Comparison of ENCODE assay signal across 8 cellular contexts in the genomic region with DNA sequence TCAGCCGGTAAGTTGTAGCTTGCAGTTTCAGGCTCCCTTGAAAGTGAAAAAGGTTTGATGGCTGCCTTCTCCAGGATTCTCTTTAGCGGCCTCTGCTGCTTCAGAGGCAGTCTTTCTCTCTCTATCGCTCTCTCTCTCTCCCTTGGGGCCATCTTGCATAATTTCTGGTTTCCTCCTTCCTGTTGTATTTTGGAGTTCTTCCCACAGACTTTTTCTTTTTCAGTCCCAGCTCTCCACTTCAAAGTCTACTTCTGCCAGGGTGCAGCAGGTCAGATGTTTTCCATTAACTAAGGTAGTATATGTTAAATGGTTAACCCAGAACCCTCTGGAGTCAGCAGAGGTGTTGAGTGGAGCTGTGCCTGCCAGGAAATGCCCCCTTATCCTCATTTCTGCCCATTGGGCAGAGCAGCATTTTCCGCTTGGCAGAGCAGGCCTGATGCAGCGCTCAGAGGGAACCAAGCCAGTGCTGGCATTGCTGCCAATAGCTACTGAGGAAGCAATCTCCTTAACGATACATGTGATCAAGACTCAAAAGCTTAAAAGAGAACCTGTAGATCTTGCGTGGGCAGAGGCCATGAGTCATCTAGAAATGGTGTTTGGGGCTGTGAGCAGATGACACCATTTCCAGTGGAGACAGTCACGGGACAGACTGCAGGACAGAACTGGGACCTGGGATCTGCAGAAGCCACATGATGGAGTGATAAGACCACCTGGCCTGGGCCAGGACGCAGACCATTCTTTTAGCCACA. TPM values are rescaled to one million over a fixed set of nuclear protein-coding genes. Genes with fewer than 3 reads are reported as not detected.
A peak's percentile ranks its signal among the peaks of the same experiment; 100 is the strongest.
DNase-seq lines count a peak whose midpoint lies in the region; ATAC-seq and TF ChIP-seq lines count a peak whose summit lies in the region.

No MANE protein-coding gene starts in this region.

- TF ChIP-seq EP300 in SK-N-SH (IDR thresholded peaks at IDR 0.05; ENCODE audit: borderline replicate concordance in 1 of 2, low read depth in 1 of 2, low read length in 1 of 2), result no peak

- no peaks in the 10 kb centered on the region for H3K79me2 ChIP-seq in SK-N-SH (ENCODE audit: insufficient read depth)

- TF ChIP-seq CTCF in SK-N-SH (IDR thresholded peaks at IDR 0.05), result no peak

- no peaks in the 10 kb centered on the region for H3F3A ChIP-seq in SK-N-SH (replicated peaks; ENCODE audit: insufficient read depth)

- intact Hi-C loops in aorta (cut with DNase I), result no loop called here

- CTCF ChIA-PET in SK-N-SH (lab: Yijun Ruan, JAX), result interaction anchor here (1.0 to 1.2 kb wide), 4 partner anchors 15 to 93 kb away, joined by 3 read pairs; a partner anchor contains a TSS

- H3K27me3 Mint-ChIP-seq in natural killer cell treated with Interleukin-12 subunit alpha and Interleukin-12 subunit beta and Interleukin-15 and Interleukin-18, amount 100 ng/mL, for 72 hours, result peaks cover 16 to 23% of the 10 kb centered on the region in 2 donors

- H3K4me1 ChIP-seq in SK-N-SH (ENCODE audit: control insufficient read depth in 1 of 2, insufficient read depth in 2 of 2, low read depth in 1 of 2, low read length in 1 of 2), result peaks cover 14 to 24% of the 10 kb centered on the region in 2 experiments; a peak in 3 of 4 replicates
- peaks cover 0 to 4% of the 10 kb centered on the region in 2 donors for H3K4me1 ChIP-seq in esophagus (ENCODE audit: control insufficient read depth in 2 of 2, insufficient read depth in 2 of 2, low read length in 1 of 2)
- no peaks in the 10 kb centered on the region for H3K4me1 ChIP-seq in aorta (ENCODE audit: control insufficient read depth in 1 of 2, insufficient read depth in 2 of 2, low read length in 2 of 2)

- 0 out of 4 replicates have a peak overlapping the region, but pooled peaks of 1 of the 2 experiments have one; percentile 31 for H3K27ac ChIP-seq in SK-N-SH (ENCODE audit: low read depth in 2 of 2, low read length in 1 of 2)
- H3K27ac ChIP-seq in esophagus (ENCODE audit: low read depth in 2 of 2, low read length in 1 of 2), result peak overlapping the region; percentile 80
- H3K27ac ChIP-seq in aorta (ENCODE audit: low read depth in 1 of 2, low read length in 2 of 2), result no peak overlapping the region

- WGBS in SK-N-SH (ENCODE audit: low lambda C conversion rate), result 77% methylated on average over 9 of the region's 9 CpGs
- 27 to 29% methylated on average over 9 of the region's 9 CpGs for WGBS in esophagus, 2 donors
- 34 to 50% methylated on average over 9 of the region's 9 CpGs for WGBS in aorta, 2 donors

- H3K4me1 Mint-ChIP-seq in natural killer cell treated with Interleukin-12 subunit alpha and Interleukin-12 subunit beta and Interleukin-15 and Interleukin-18, amount 100 ng/mL, for 72 hours (ENCODE audit: low read depth in 2 of 2), result peaks cover 5 to 6% of the 10 kb centered on the region in 2 donors

- H3K36me3 Mint-ChIP-seq in natural killer cell treated with Interleukin-12 subunit alpha and Interleukin-12 subunit beta and Interleukin-15 and Interleukin-18, amount 100 ng/mL, for 72 hours, result no peaks in the 10 kb centered on the region

- no peak overlapping the region for H3K9ac ChIP-seq in SK-N-SH

- no peak overlapping the region for H3K4me3 ChIP-seq in SK-N-SH (ENCODE audit: low read depth in 2 of 2, low read length in 1 of 2)
- H3K4me3 ChIP-seq in esophagus (ENCODE audit: low read depth in 1 of 2, low read length in 2 of 2), result no peak overlapping the region
- no peak overlapping the region for H3K4me3 ChIP-seq in aorta (ENCODE audit: low read length in 2 of 2)

- peak overlapping the region; percentile 37; the same call in 1 of the 2 replicates for H2AFZ ChIP-seq in SK-N-SH (ENCODE audit: low read depth)

- POLR2A ChIA-PET in SK-N-SH (lab: Yijun Ruan, JAX), result no interaction called here

- H3K9me2 ChIP-seq in SK-N-SH, result no peaks in the 10 kb centered on the region

- peak; percentile 97 for DNase-seq in CD1c-positive myeloid dendritic cell (ENCODE audit: extremely low spot score)
- DNase-seq in SK-N-SH, result peak; percentile 22
- no peak for DNase-seq in natural killer cell treated with Interleukin-12 subunit alpha and Interleukin-12 subunit beta and Interleukin-15 and Interleukin-18, amount 100 ng/mL, for 72 hours (ENCODE audit: low spot score)
- peak; percentile 79 to 88 for DNase-seq in aorta
- DNase-seq in NCI-H1930 (lab: John Stamatoyannopoulos, UW), result no peak

- ATAC-seq in GM18909 (IDR thresholded peaks at IDR 0.05; ENCODE audit: poor library complexity, unreplicated experiment) (peak; percentile 82), HG03095 (IDR thresholded peaks at IDR 0.05; ENCODE audit: unreplicated experiment) (peak; percentile 79), aorta (ENCODE audit: low FRiP score) (peak; percentile 70)
- ATAC-seq in natural killer cell treated with Interleukin-12 subunit alpha and Interleukin-12 subunit beta and Interleukin-15 and Interleukin-18, amount 100 ng/mL, for 72 hours, result no peak

- H4K20me1 ChIP-seq in SK-N-SH (ENCODE audit: insufficient read depth), result no peaks in the 10 kb centered on the region

- H3K9me3 Mint-ChIP-seq in natural killer cell treated with Interleukin-12 subunit alpha and Interleukin-12 subunit beta and Interleukin-15 and Interleukin-18, amount 100 ng/mL, for 72 hours, result no peaks in the 10 kb centered on the region

- H3K9me3 ChIP-seq in SK-N-SH, result no peaks in the 10 kb centered on the region
- no peaks in the 10 kb centered on the region for H3K9me3 ChIP-seq in esophagus (ENCODE audit: control insufficient read depth in 2 of 2, insufficient read depth in 1 of 2, low read depth in 1 of 2, low read length in 1 of 2)
- H3K9me3 ChIP-seq in aorta (ENCODE audit: control insufficient read depth, low read length), result peaks cover 2% of the 10 kb centered on the region

- H3K27me3 ChIP-seq in SK-N-SH (ENCODE audit: insufficient read depth) (no peaks in the 10 kb centered on the region), esophagus (ENCODE audit: control insufficient read depth in 1 of 2, insufficient read depth in 2 of 2, low read length in 2 of 2) (no peaks in the 10 kb centered on the region), aorta (ENCODE audit: control insufficient read depth in 1 of 2, insufficient read depth in 2 of 2, low read length in 1 of 2) (no peaks in the 10 kb centered on the region)

- H3K4me3 Mint-ChIP-seq in natural killer cell treated with Interleukin-12 subunit alpha and Interleukin-12 subunit beta and Interleukin-15 and Interleukin-18, amount 100 ng/mL, for 72 hours, result peak overlapping the region; percentile 35

- no peak overlapping the region for H3K4me2 ChIP-seq in SK-N-SH

- H3K27ac Mint-ChIP-seq in natural killer cell treated with Interleukin-12 subunit alpha and Interleukin-12 subunit beta and Interleukin-15 and Interleukin-18, amount 100 ng/mL, for 72 hours, result no peak overlapping the region

- TF ChIP-seq RAD21 in SK-N-SH (IDR thresholded peaks at IDR 0.05; ENCODE audit: low read length), result no peak

- no peaks in the 10 kb centered on the region for H3K36me3 ChIP-seq in SK-N-SH (replicated peaks in 1 of 2; ENCODE audit: control insufficient read depth in 1 of 2, insufficient read depth in 2 of 2, low read length in 1 of 2)
- H3K36me3 ChIP-seq in esophagus (ENCODE audit: control insufficient read depth in 2 of 2, insufficient read depth in 2 of 2, low read length in 1 of 2), result no peaks in the 10 kb centered on the region
- no peaks in the 10 kb centered on the region for H3K36me3 ChIP-seq in aorta (ENCODE audit: control insufficient read depth in 1 of 2, insufficient read depth in 2 of 2, low read length in 1 of 2)

TF ChIP-seq in SK-N-SH, 30 proteins besides CTCF, POLR2A, EP300 and RAD21 (continues in another document):
- no peak for TF ChIP-seq TEAD4 (IDR thresholded peaks at IDR 0.05; ENCODE audit: borderline replicate concordance, insufficient read depth)
- TF ChIP-seq, protein P1, sequence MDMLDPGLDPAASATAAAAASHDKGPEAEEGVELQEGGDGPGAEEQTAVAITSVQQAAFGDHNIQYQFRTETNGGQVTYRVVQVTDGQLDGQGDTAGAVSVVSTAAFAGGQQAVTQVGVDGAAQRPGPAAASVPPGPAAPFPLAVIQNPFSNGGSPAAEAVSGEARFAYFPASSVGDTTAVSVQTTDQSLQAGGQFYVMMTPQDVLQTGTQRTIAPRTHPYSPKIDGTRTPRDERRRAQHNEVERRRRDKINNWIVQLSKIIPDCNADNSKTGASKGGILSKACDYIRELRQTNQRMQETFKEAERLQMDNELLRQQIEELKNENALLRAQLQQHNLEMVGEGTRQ (IDR thresholded peaks at IDR 0.05; ENCODE audit: borderline replicate concordance, low read depth, low read length), result no peak
- TF ChIP-seq, protein P2, sequence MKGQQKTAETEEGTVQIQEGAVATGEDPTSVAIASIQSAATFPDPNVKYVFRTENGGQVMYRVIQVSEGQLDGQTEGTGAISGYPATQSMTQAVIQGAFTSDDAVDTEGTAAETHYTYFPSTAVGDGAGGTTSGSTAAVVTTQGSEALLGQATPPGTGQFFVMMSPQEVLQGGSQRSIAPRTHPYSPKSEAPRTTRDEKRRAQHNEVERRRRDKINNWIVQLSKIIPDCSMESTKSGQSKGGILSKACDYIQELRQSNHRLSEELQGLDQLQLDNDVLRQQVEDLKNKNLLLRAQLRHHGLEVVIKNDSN (IDR thresholded peaks at IDR 0.05; ENCODE audit: borderline replicate concordance, low read depth), result no peak
- no peak for TF ChIP-seq MXI1 (IDR thresholded peaks at IDR 0.05; ENCODE audit: low read depth, low read length)
- no peak for TF ChIP-seq FOXM1 (IDR thresholded peaks at IDR 0.05; ENCODE audit: low read depth)

RNA-seq across cellular contexts. Expression of a gene that starts 20.8 kb away (rescaled TPM):
- polyA plus RNA-seq in SK-N-SH (2012; rRNA removed), result 150 and 180 TPM in 2 replicates
- 213 TPM in 2 replicates for polyA plus RNA-seq in SK-N-SH (2012; cell fraction: cytosol; rRNA removed)
- 25.2 and 42.7 TPM in 2 replicates for polyA plus RNA-seq in SK-N-SH (2012; cell fraction: nucleus; rRNA removed)
- 1,000 to 10,000 TPM in 1 of 2 donors, 100 to 1,000 TPM in 1; 823 to 1,063 TPM for polyA plus RNA-seq in esophagus
- total RNA-seq in natural killer cell treated with Interleukin-12 subunit alpha and Interleukin-12 subunit beta and Interleukin-15 and Interleukin-18, amount 100 ng/mL, for 72 hours, result 100 to 1,000 TPM; 161 to 187 TPM
- 10 to 100 TPM; 60.1 to 63.2 TPM for total RNA-seq in aorta
- 100 to 1,000 TPM; 179 to 463 TPM for polyA plus RNA-seq in aorta

RNA-seq across cellular contexts. Expression of a gene that starts 20.9 kb away (rescaled TPM):
- polyA plus RNA-seq in SK-N-SH (2012; rRNA removed), result 6.0 and 10.9 TPM in 2 replicates
- polyA plus RNA-seq in SK-N-SH (2012; cell fraction: cytosol; rRNA removed), result 14.5 and 15.6 TPM in 2 replicates
- polyA plus RNA-seq in SK-N-SH (2012; cell fraction: nucleus; rRNA removed), result 3.0 and 3.4 TPM in 2 replicates
- polyA plus RNA-seq in esophagus, result 10 to 100 TPM; 11.7 to 12.6 TPM
- 10 to 100 TPM in 1 of 2 donors, 1 to 10 TPM in 1; 6.5 to 10.9 TPM for total RNA-seq in natural killer cell treated with Interleukin-12 subunit alpha and Interleukin-12 subunit beta and Interleukin-15 and Interleukin-18, amount 100 ng/mL, for 72 hours
- 10 to 100 TPM; 11.2 to 14.0 TPM for total RNA-seq in aorta
- polyA plus RNA-seq in aorta, result 10 to 100 TPM; 16.0 to 29.8 TPM

RNA-seq across cellular contexts. Expression of a gene that starts 44.1 kb away (rescaled TPM):
- 0.13 and 0.25 TPM in 2 replicates for polyA plus RNA-seq in SK-N-SH (2012; rRNA removed)
- 0.13 and 0.17 TPM in 2 replicates for polyA plus RNA-seq in SK-N-SH (2012; cell fraction: cytosol; rRNA removed)
- polyA plus RNA-seq in SK-N-SH (2012; cell fraction: nucleus; rRNA removed), result 0.07 and 0.19 TPM in 2 replicates
- 1 to 10 TPM; 3.4 to 4.0 TPM for polyA plus RNA-seq in esophagus
- total RNA-seq in natural killer cell treated with Interleukin-12 subunit alpha and Interleukin-12 subunit beta and Interleukin-15 and Interleukin-18, amount 100 ng/mL, for 72 hours, result not detected
- 10 to 100 TPM in 1 of 2 donors, 1 to 10 TPM in 1; 5.2 to 11.0 TPM for total RNA-seq in aorta
- polyA plus RNA-seq in aorta, result 10 to 100 TPM in 1 of 2 donors, 1 to 10 TPM in 1; 1.2 to 19.8 TPM

Comparison
In these comparisons a context has a peak if more than half of its experiments do, and no peak if none do; other contexts are left out.
1. DNase-seq: peak in CD1c-positive myeloid dendritic cell (single experiment), SK-N-SH (single experiment) and aorta (2 of 2); none in natural killer cell treated with Interleukin-12 subunit alpha and Interleukin-12 subunit beta and Interleukin-15 and Interleukin-18, amount 100 ng/mL, for 72 hours (single experiment) and NCI-H1930 (0 of 2).
2. ATAC-seq: peak in GM18909 (single experiment), HG03095 (single experiment) and aorta (single experiment); none in natural killer cell treated with Interleukin-12 subunit alpha and Interleukin-12 subunit beta and Interleukin-15 and Interleukin-18, amount 100 ng/mL, for 72 hours (0 of 2).
3. H3K27ac ChIP-seq: peak in esophagus (2 of 2); none in aorta (0 of 2).